ENCODE assay signal across 10 cellular contexts in the genomic region with DNA sequence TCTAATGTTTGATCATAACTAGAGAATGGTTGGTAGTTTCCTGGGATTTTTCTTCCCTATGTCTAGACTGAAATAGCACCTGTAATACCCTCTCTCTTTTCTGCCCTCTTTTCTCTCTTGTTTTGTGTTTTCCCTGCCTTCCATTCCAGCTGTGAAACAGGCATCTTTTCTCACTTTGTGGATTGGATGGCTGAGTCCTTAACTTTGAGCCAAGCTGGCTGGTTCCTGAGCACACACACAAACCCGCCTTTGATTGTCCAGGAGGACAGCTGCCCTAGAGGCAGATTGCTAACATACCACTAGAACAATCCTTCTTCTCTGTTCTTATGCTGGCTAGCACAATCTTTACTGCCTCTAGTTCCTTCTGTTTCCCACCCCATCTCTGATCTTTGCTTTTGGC. TPM values are rescaled to one million over a fixed set of nuclear protein-coding genes. Genes with fewer than 3 reads are reported as not detected.
DNase-seq lines count a peak whose midpoint lies in the region; TF ChIP-seq lines count a peak whose summit lies in the region.
"Had no signal": no experiment of that assay in that cellular context is flagged by ENCODE, and none has a peak within 500 bp of the region (broad histone marks: within the 10 kb centered on the region; RNA-seq: fewer than 3 reads in every experiment).

No MANE protein-coding gene starts in this region.

- no peak overlapping the region for H3K4me3 Mint-ChIP-seq in activated CD4-positive, alpha-beta T cell treated with anti-CD3 and anti-CD28 coated beads, Interleukin-2, amount 10 ng/mL, durations not matched to agents 7 days and 5 days
- H3K4me3 Mint-ChIP-seq: activated naive CD8-positive, alpha-beta T cell had no signal

- CTCF ChIA-PET in HEK293T (lab: Yijun Ruan, JAX): interaction anchor here (1.6 kb wide), 1 partner anchor 21 kb away, joined by 6 read pairs; no protein-coding TSS in a partner anchor
- CTCF ChIA-PET in activated CD4-positive, alpha-beta T cell treated with anti-CD3 and anti-CD28 coated beads, Interleukin-2, amount 10 ng/mL, durations not matched to agents 7 days and 5 days (lab: Charles Lee): interaction anchor here (0.6 to 3.0 kb wide), 4 partner anchors 10 to 21 kb away, joined by 3 to 14 read pairs (median 4); no protein-coding TSS in a partner anchor

- in situ Hi-C loops in astrocyte of the spinal cord (cut with HindIII; ENCODE audit: low sequenced_read_pairs): no loop called here
- in situ Hi-C loops in GM13976 (cut with MboI; ENCODE audit: low sequenced_read_pairs, unreplicated experiment): no loop called here

- H3K27ac Mint-ChIP-seq in activated CD4-positive, alpha-beta T cell treated with anti-CD3 and anti-CD28 coated beads, Interleukin-2, amount 10 ng/mL, durations not matched to agents 7 days and 5 days: no peak overlapping the region
- H3K27ac Mint-ChIP-seq: activated naive CD8-positive, alpha-beta T cell had no signal

- H3K27me3 Mint-ChIP-seq in activated CD4-positive, alpha-beta T cell treated with anti-CD3 and anti-CD28 coated beads, Interleukin-2, amount 10 ng/mL, durations not matched to agents 7 days and 5 days: no peaks in the 10 kb centered on the region
- H3K27me3 Mint-ChIP-seq: activated naive CD8-positive, alpha-beta T cell had no signal

- peaks cover 21% of the 10 kb centered on the region for H3K4me1 Mint-ChIP-seq in activated CD4-positive, alpha-beta T cell treated with anti-CD3 and anti-CD28 coated beads, Interleukin-2, amount 10 ng/mL, durations not matched to agents 7 days and 5 days

- H3K36me3 Mint-ChIP-seq in activated CD4-positive, alpha-beta T cell treated with anti-CD3 and anti-CD28 coated beads, Interleukin-2, amount 10 ng/mL, durations not matched to agents 7 days and 5 days (ENCODE audit: low read depth): no peaks in the 10 kb centered on the region

- POLR2A ChIA-PET in HEK293T (lab: Yijun Ruan, JAX): interaction anchor here (1.0 to 5.0 kb wide), 3 partner anchors 17 to 113 kb away, joined by 3 to 28 read pairs (median 8); a partner anchor contains a TSS
- POLR2A ChIA-PET in activated CD4-positive, alpha-beta T cell treated with anti-CD3 and anti-CD28 coated beads, Interleukin-2, amount 10 ng/mL, durations not matched to agents 7 days and 5 days (lab: Charles Lee): no interaction called here

- no peaks in the 10 kb centered on the region for H3K9me3 Mint-ChIP-seq in activated CD4-positive, alpha-beta T cell treated with anti-CD3 and anti-CD28 coated beads, Interleukin-2, amount 10 ng/mL, durations not matched to agents 7 days and 5 days

- peak; percentile 70 for DNase-seq in EL
- DNase-seq in astrocyte of the spinal cord (ENCODE audit: low read depth, low spot score): peak; percentile 64
- DNase-seq in hippocampal formation (lab: John Stamatoyannopoulos, UW): peak; percentile 37 to 69
- DNase-seq in renal cortical epithelial cell (ENCODE audit: low read depth): peak; percentile 88
- DNase-seq in HEK293T (ENCODE audit: extremely low spot score): no peak
- no peak for DNase-seq in GM13976 (ENCODE audit: low spot score)
- no peak for DNase-seq in activated CD4-positive, alpha-beta T cell treated with anti-CD3 and anti-CD28 coated beads, Interleukin-2, amount 10 ng/mL, durations not matched to agents 7 days and 5 days
- no peak for DNase-seq in central memory CD4-positive, alpha-beta T cell
- DNase-seq: NCI-H2081 treated with DMSO at 0.1 percent for 48 hours had no signal

- peak; percentile 10 for TF ChIP-seq CTCF in astrocyte of the spinal cord (IDR thresholded peaks at IDR 0.05; ENCODE audit: low read depth, low read length)
- TF ChIP-seq CTCF in GM13976 (IDR thresholded peaks at IDR 0.05; ENCODE audit: borderline replicate concordance, control extremely low read depth, extremely low read depth, insufficient read depth, missing control alignments): no peak

- no peak overlapping the region for H3K4me3 ChIP-seq in astrocyte of the spinal cord (ENCODE audit: low read depth, low read length)

TF ChIP-seq in HEK293T, 16 proteins besides CTCF, POLR2A, EP300 and RAD21:
- TF ChIP-seq SP1 (IDR thresholded peaks at IDR 0.05): no peak
- TF ChIP-seq TARDBP (IDR thresholded peaks at IDR 0.05): no peak
- no peak for TF ChIP-seq ELF4 (IDR thresholded peaks at IDR 0.05)
- no peak for TF ChIP-seq CTBP1 (IDR thresholded peaks at IDR 0.05; ENCODE audit: borderline replicate concordance)
- no peak for TF ChIP-seq FOXA1 (IDR thresholded peaks at IDR 0.05)
- TF ChIP-seq SUZ12 (IDR thresholded peaks at IDR 0.05): no peak
- no peak for TF ChIP-seq ZNF384 (IDR thresholded peaks at IDR 0.05)
- TF ChIP-seq L3MBTL2 (conservative IDR thresholded peaks at IDR 0.05): no peak
- TF ChIP-seq, protein P1, sequence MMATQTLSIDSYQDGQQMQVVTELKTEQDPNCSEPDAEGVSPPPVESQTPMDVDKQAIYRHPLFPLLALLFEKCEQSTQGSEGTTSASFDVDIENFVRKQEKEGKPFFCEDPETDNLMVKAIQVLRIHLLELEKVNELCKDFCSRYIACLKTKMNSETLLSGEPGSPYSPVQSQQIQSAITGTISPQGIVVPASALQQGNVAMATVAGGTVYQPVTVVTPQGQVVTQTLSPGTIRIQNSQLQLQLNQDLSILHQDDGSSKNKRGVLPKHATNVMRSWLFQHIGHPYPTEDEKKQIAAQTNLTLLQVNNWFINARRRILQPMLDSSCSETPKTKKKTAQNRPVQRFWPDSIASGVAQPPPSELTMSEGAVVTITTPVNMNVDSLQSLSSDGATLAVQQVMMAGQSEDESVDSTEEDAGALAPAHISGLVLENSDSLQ (IDR thresholded peaks at IDR 0.05): no peak
- no peak for TF ChIP-seq NFRKB (IDR thresholded peaks at IDR 0.05)
- no peak for TF ChIP-seq ARNT (IDR thresholded peaks at IDR 0.05)
- no peak for TF ChIP-seq HDGF (IDR thresholded peaks at IDR 0.05; ENCODE audit: borderline replicate concordance)
- TF ChIP-seq BHLHE40 (IDR thresholded peaks at IDR 0.05; ENCODE audit: borderline replicate concordance): no peak
- TF ChIP-seq LEF1 (IDR thresholded peaks at IDR 0.05; ENCODE audit: borderline replicate concordance): no peak
- no peak for TF ChIP-seq FOXM1 (IDR thresholded peaks at IDR 0.05; ENCODE audit: borderline replicate concordance)
TF ChIP-seq in HEK293T: peak in this region for 0.

RNA-seq across cellular contexts. Expression of a gene that starts 17.7 kb away (rescaled TPM):
- 157 and 260 TPM in 2 replicates for total RNA-seq in renal cortical epithelial cell
- 1 to 10 TPM; 5.1 TPM for total RNA-seq in activated CD4-positive, alpha-beta T cell treated with anti-CD3 and anti-CD28 coated beads, Interleukin-2, amount 10 ng/mL, durations not matched to agents 7 days and 5 days

RNA-seq across cellular contexts. Expression of a gene that starts 27.7 kb away (rescaled TPM):
- total RNA-seq in renal cortical epithelial cell: not detected in 2 replicates
- not detected for total RNA-seq in activated CD4-positive, alpha-beta T cell treated with anti-CD3 and anti-CD28 coated beads, Interleukin-2, amount 10 ng/mL, durations not matched to agents 7 days and 5 days

RNA-seq across cellular contexts. Expression of a gene that starts 38.0 kb away (rescaled TPM):
- total RNA-seq in renal cortical epithelial cell: 48.1 and 94.8 TPM in 2 replicates
- total RNA-seq in activated CD4-positive, alpha-beta T cell treated with anti-CD3 and anti-CD28 coated beads, Interleukin-2, amount 10 ng/mL, durations not matched to agents 7 days and 5 days: 100 to 1,000 TPM; 129 to 181 TPM

Comparison
In these comparisons a context has a peak if more than half of its experiments do, and no peak if none do; other contexts are left out.
1. DNase-seq: peak in EL (single experiment), astrocyte of the spinal cord (single experiment), hippocampal formation (2 of 2) and renal cortical epithelial cell (single experiment); none in HEK293T (single experiment), GM13976 (single experiment), activated CD4-positive, alpha-beta T cell treated with anti-CD3 and anti-CD28 coated beads, Interleukin-2, amount 10 ng/mL, durations not matched to agents 7 days and 5 days (single experiment) and central memory CD4-positive, alpha-beta T cell (single experiment).
2. RNA of a gene that starts 17.7 kb away (total RNA-seq): 157 to 260 TPM in renal cortical epithelial cell; 5.1 TPM in activated CD4-positive, alpha-beta T cell treated with anti-CD3 and anti-CD28 coated beads, Interleukin-2, amount 10 ng/mL, durations not matched to agents 7 days and 5 days; every median in the first group is over 10 times any median in the second.